In genomic region chr5:172123269-172123692, GRCh38 we compare ENCODE assay signal across 9 cellular contexts.
DNase-seq lines count a peak whose midpoint lies in the region; ATAC-seq and TF ChIP-seq lines count a peak whose summit lies in the region.
"Had no signal": no experiment of that assay in that cellular context is flagged by ENCODE, and none has a peak within 500 bp of the region (broad histone marks: within the 10 kb centered on the region; RNA-seq: fewer than 3 reads in every experiment).

No MANE protein-coding gene starts in this region.

- peak in 1 of 3 experiments; percentile 6 for TF ChIP-seq CTCF in ascending aorta (IDR thresholded peaks at IDR 0.05)

- no peaks in the 10 kb centered on the region for H3K9me3 ChIP-seq in ascending aorta

- H3K4me1 Mint-ChIP-seq in activated naive CD4-positive, alpha-beta T cell treated with anti-CD3 and anti-CD28 coated beads for 36 hours (ENCODE audit: low read depth): peaks cover 23% of the 10 kb centered on the region

- H3K9me3 Mint-ChIP-seq in activated naive CD4-positive, alpha-beta T cell treated with anti-CD3 and anti-CD28 coated beads for 36 hours: no peaks in the 10 kb centered on the region

- intact Hi-C loops in ascending aorta (cut with DNase I): loop anchor here (5.0 kb wide), 1 partner anchor 269 kb away; no protein-coding TSS in a partner anchor
- intact Hi-C loops in activated naive CD4-positive, alpha-beta T cell treated with anti-CD3 and anti-CD28 coated beads for 36 hours (cut with micrococcal nuclease): no loop called here

- no peak overlapping the region for H3K18ac ChIP-seq in mesendoderm (ENCODE audit: low read length)

- H3K4me2 ChIP-seq in mesendoderm (ENCODE audit: low read length): no peak overlapping the region

- in situ Hi-C loops in Caki2 (cut with HindIII; ENCODE audit: low pct_unique_long_range_greater_than_20kb, low sequenced_read_pairs): no loop called here

- H3K36me3 Mint-ChIP-seq in activated naive CD4-positive, alpha-beta T cell treated with anti-CD3 and anti-CD28 coated beads for 36 hours (ENCODE audit: low read depth): peaks cover 25% of the 10 kb centered on the region

- no peak overlapping the region for H3K27ac Mint-ChIP-seq in activated naive CD4-positive, alpha-beta T cell treated with anti-CD3 and anti-CD28 coated beads for 36 hours

- H2BK5ac ChIP-seq in mesendoderm (ENCODE audit: low read length): no peak overlapping the region

- no peak overlapping the region for H3K4ac ChIP-seq in mesendoderm (ENCODE audit: low read depth, low read length)

- no peak overlapping the region for H2AK5ac ChIP-seq in mesendoderm (ENCODE audit: low read length)

- H3K4me3 Mint-ChIP-seq in activated naive CD4-positive, alpha-beta T cell treated with anti-CD3 and anti-CD28 coated beads for 36 hours: no peak overlapping the region

- no peak overlapping the region for H3K9ac ChIP-seq in mesendoderm (ENCODE audit: low read length)

- CTCF ChIA-PET in activated naive CD4-positive, alpha-beta T cell treated with anti-CD3 and anti-CD28 coated beads for 36 hours (lab: Charles Lee): interaction anchor here (0.9 to 1.2 kb wide), 3 partner anchors 9 to 17 kb away, joined by 3 to 4 read pairs (median 3); no protein-coding TSS in a partner anchor

- H4K5ac ChIP-seq in mesendoderm (ENCODE audit: low read length): no peak overlapping the region

- H3K36me3 ChIP-seq in mesendoderm (ENCODE audit: control insufficient read depth, insufficient read depth, low read length) (no peaks in the 10 kb centered on the region), ascending aorta (no peaks in the 10 kb centered on the region)

- H3K27ac ChIP-seq in mesendoderm (ENCODE audit: low read depth, low read length) (no peak overlapping the region), ascending aorta (no peak overlapping the region)
- H3K27ac ChIP-seq: epithelial cell of prostate had no signal

- H4K8ac ChIP-seq in mesendoderm (ENCODE audit: low read depth, low read length): no peak overlapping the region

- no peak overlapping the region for H2BK120ac ChIP-seq in mesendoderm (ENCODE audit: low read depth, low read length)

- no peak overlapping the region for H3K56ac ChIP-seq in mesendoderm (ENCODE audit: low read length)

- DNase-seq in Caki2 (ENCODE audit: low read depth) (peak; percentile 47), NCI-H446 (lab: John Stamatoyannopoulos, UW) (peak; percentile 23 to 77), ecto neural progenitor cell (ENCODE audit: low spot score) (peak; percentile 48), mesendoderm (peak; percentile 72), ascending aorta (ENCODE audit: low spot score in 2 of 2) (no peak)
- DNase-seq in stimulated activated CD4-positive, alpha-beta T cell treated with anti-CD3 and anti-CD28 coated beads, Interleukin-2, amount 100 ng/mL, for 24 hours: no peak
- no peak for DNase-seq in activated naive CD4-positive, alpha-beta T cell treated with anti-CD3 and anti-CD28 coated beads for 36 hours

- no peak overlapping the region for H2BK15ac ChIP-seq in mesendoderm (replicated peaks; ENCODE audit: low read depth)

- no peaks in the 10 kb centered on the region for H3K79me2 ChIP-seq in mesendoderm (ENCODE audit: control insufficient read depth, insufficient read depth, low read length)

- no peaks in the 10 kb centered on the region for H3K27me3 Mint-ChIP-seq in activated naive CD4-positive, alpha-beta T cell treated with anti-CD3 and anti-CD28 coated beads for 36 hours (ENCODE audit: low read depth)

- no CpG with 5 or more reads among the region's 4 CpGs for WGBS in mesendoderm (ENCODE audit: extremely low coverage, insufficient coverage, low lambda C conversion rate)

- no peaks in the 10 kb centered on the region for H3K79me1 ChIP-seq in mesendoderm (ENCODE audit: low read length)

- no peak for ATAC-seq in GM19324 (IDR thresholded peaks at IDR 0.05; ENCODE audit: low FRiP score, unreplicated experiment)

- no peaks in the 10 kb centered on the region for H3K27me3 ChIP-seq in mesendoderm (ENCODE audit: insufficient read depth, low read length, poor library complexity)
- H3K27me3 ChIP-seq in ascending aorta: no peaks in the 10 kb centered on the region

- no peak overlapping the region for H3K23ac ChIP-seq in mesendoderm (ENCODE audit: low read length)

- H3K4me1 ChIP-seq in mesendoderm (ENCODE audit: control insufficient read depth, low read depth, low read length): peaks cover 3% of the 10 kb centered on the region
- H3K4me1 ChIP-seq in ascending aorta: no peaks in the 10 kb centered on the region

- no peak overlapping the region for H3K4me3 ChIP-seq in mesendoderm (ENCODE audit: low read length)
- H3K4me3 ChIP-seq in ascending aorta: no peak overlapping the region

Comparison
In these comparisons a context has a peak if more than half of its experiments do, and no peak if none do; other contexts are left out.
1. DNase-seq: peak in Caki2 (single experiment), NCI-H446 (2 of 2), ecto neural progenitor cell (single experiment) and mesendoderm (single experiment); none in stimulated activated CD4-positive, alpha-beta T cell treated with anti-CD3 and anti-CD28 coated beads, Interleukin-2, amount 100 ng/mL, for 24 hours (0 of 2), ascending aorta (0 of 2) and activated naive CD4-positive, alpha-beta T cell treated with anti-CD3 and anti-CD28 coated beads for 36 hours (single experiment).